In the genomic region with DNA sequence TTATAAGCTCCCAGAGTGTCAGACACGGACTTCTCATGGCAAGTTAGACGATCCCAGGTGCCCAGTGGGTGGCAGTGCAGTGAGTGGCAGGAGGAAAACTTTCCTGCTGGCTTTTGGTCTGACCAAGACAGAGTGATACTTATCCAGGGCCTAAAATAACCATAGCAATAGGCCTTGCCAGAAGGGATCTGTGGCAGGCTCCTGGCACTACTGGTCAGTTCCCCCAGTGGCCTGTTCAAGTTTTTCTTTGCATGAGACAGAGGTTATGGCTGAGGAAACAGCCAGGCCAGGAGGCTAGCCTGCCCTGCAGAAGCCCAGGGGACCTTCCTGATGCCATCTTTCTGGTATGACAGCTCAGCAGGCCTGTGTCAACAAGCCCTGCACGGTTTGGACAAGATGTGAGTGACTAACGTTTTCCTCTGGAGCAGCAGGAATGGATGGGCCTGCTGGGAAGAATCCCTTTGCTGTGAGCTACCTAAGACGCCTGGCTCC, we compare ENCODE assay signal across 12 cellular contexts. TPM values are rescaled to one million over a fixed set of nuclear protein-coding genes. Genes with fewer than 3 reads are reported as not detected.
DNase-seq lines count a peak whose midpoint lies in the region; ATAC-seq, FAIRE-seq and TF ChIP-seq lines count a peak whose summit lies in the region.
"Had no signal": no experiment of that assay in that cellular context is flagged by ENCODE, and none has a peak within 500 bp of the region (broad histone marks: within the 10 kb centered on the region; RNA-seq: fewer than 3 reads in every experiment).

No MANE protein-coding gene starts in this region.

- DNase-seq in DMS53 (lab: John Stamatoyannopoulos, UW) (peak; percentile 70), NCI-H2171 (lab: John Stamatoyannopoulos, UW) (peak; percentile 37), dermis blood vessel endothelial cell (peak; percentile 46), pancreas (no peak), mesothelial cell of epicardium (ENCODE audit: low spot score in 2 of 2, unreplicated experiment in 2 of 2) (no peak), ureter (ENCODE audit: low spot score) (no peak), H4 (ENCODE audit: low spot score) (no peak)
- DNase-seq in activated CD4-positive, alpha-beta T cell treated with anti-CD3 and anti-CD28 coated beads for 4 hours = no peak
- DNase-seq: activated CD4-positive, alpha-beta T cell treated with anti-CD3 and anti-CD28 coated beads, Interleukin-2, amount 50 U/mL, for 1 hour; NK-92 treated with Interleukin-12 subunit alpha and Interleukin-12 subunit beta, amount 100 ng/mL, for 24 hours; substantia nigra had no signal

- no peaks in the 10 kb centered on the region for H3K9me3 Mint-ChIP-seq in mesothelial cell of epicardium

- no peak overlapping the region for H3K4me3 Mint-ChIP-seq in mesothelial cell of epicardium

- no peak overlapping the region for H3K27ac Mint-ChIP-seq in mesothelial cell of epicardium

- no peaks in the 10 kb centered on the region for H3K9me3 ChIP-seq in pancreas
- H3K9me3 ChIP-seq: breast epithelium had no signal

- peak in 3 of 4 donors; percentile 24 to 50 (median 38) for ATAC-seq in pancreas

- H3K36me3 ChIP-seq in pancreas = no peaks in the 10 kb centered on the region
- H3K36me3 ChIP-seq: breast epithelium had no signal

- FAIRE-seq in pancreas (lab: Jason Lieb, UNC) = no peak

- H3K27me3 Mint-ChIP-seq in mesothelial cell of epicardium (ENCODE audit: low read depth) = no peaks in the 10 kb centered on the region

- H3K27ac ChIP-seq in pancreas = peak overlapping the region in 2 of 4 donors; percentile 40 to 42

- H3K27me3 ChIP-seq in pancreas = no peaks in the 10 kb centered on the region
- H3K27me3 ChIP-seq: breast epithelium had no signal

- H3K4me1 ChIP-seq in pancreas = peaks cover 8 to 45% (median 21%) of the 10 kb centered on the region in 3 donors
- H3K4me1 ChIP-seq: breast epithelium had no signal

- H3K4me1 Mint-ChIP-seq in mesothelial cell of epicardium = no peaks in the 10 kb centered on the region

- 30 to 32% methylated on average over 5 of the region's 5 CpGs for WGBS in pancreas, 2 donors

- no peaks in the 10 kb centered on the region for H3K36me3 Mint-ChIP-seq in mesothelial cell of epicardium

- TF ChIP-seq CTCF in pancreas (IDR thresholded peaks at IDR 0.05) = no peak
- TF ChIP-seq CTCF in mesothelial cell of epicardium (IDR thresholded peaks at IDR 0.05; ENCODE audit: unreplicated experiment) = no peak

- intact Hi-C loops in pancreas (cut with DNase I) = no loop called here

- no peak overlapping the region for H3K4me3 ChIP-seq in pancreas
- H3K4me3 ChIP-seq: breast epithelium had no signal

RNA-seq across cellular contexts. Expression of gene SCG5, which starts 17.9 kb away (rescaled TPM):
- total RNA-seq in dermis blood vessel endothelial cell = 0.34 TPM in 1 of 2 replicates, not detected in the other
- 100 to 1,000 TPM in 1 of 6 donors, 10 to 100 TPM in 5; 13.6 to 110 (median 59.2) TPM for total RNA-seq in pancreas
- 100 to 1,000 TPM; 290 to 879 TPM for polyA plus RNA-seq in pancreas
- total RNA-seq in mesothelial cell of epicardium = 53.7 to 55.4 TPM (median 54.2 TPM) in 3 replicates
- total RNA-seq in ureter = 0.81 TPM
- total RNA-seq in H4 (2014; rRNA removed; shearing (Covaris generic)) = 0.64 and 0.95 TPM in 2 replicates

RNA-seq across cellular contexts. Expression of gene ARHGAP11A, which starts 44.1 kb away (rescaled TPM):
- total RNA-seq in dermis blood vessel endothelial cell (8.0 and 34.6 TPM in 2 replicates), pancreas (1 to 10 TPM; 1.0 to 3.2 (median 3.1) TPM), mesothelial cell of epicardium (22.2 to 28.1 TPM (median 24.4 TPM) in 3 replicates), ureter (1.4 TPM)
- 1 to 10 TPM in 1 of 2 donors, under 1 TPM in 1; 0.80 to 3.4 TPM for polyA plus RNA-seq in pancreas
- 31.3 and 32.5 TPM in 2 replicates for total RNA-seq in H4 (2014; rRNA removed; shearing (Covaris generic))

RNA-seq across cellular contexts. Expression of gene GREM1, which starts 58.4 kb away (rescaled TPM):
- total RNA-seq in dermis blood vessel endothelial cell (0.47 and 1.2 TPM in 2 replicates), pancreas (1 to 10 TPM in 3 of 6 donors, under 1 TPM in 3; 0.24 to 4.8 (median 1.5) TPM), mesothelial cell of epicardium (1.3 to 2.2 TPM (median 2.1 TPM) in 3 replicates), ureter (26.0 TPM)
- under 1 TPM; 0.34 to 0.42 TPM for polyA plus RNA-seq in pancreas
- total RNA-seq in H4 (2014; rRNA removed; shearing (Covaris generic)) = not detected in 2 replicates

Comparison
In these comparisons a context has a peak if more than half of its experiments do, and no peak if none do; other contexts are left out.
1. DNase-seq: peak in DMS53 (single experiment), NCI-H2171 (single experiment) and dermis blood vessel endothelial cell (single experiment); none in pancreas (0 of 6), activated CD4-positive, alpha-beta T cell treated with anti-CD3 and anti-CD28 coated beads for 4 hours (0 of 2), mesothelial cell of epicardium (0 of 2), ureter (single experiment) and H4 (single experiment).